ENCODE assay signal across 8 cellular contexts in the genomic region with DNA sequence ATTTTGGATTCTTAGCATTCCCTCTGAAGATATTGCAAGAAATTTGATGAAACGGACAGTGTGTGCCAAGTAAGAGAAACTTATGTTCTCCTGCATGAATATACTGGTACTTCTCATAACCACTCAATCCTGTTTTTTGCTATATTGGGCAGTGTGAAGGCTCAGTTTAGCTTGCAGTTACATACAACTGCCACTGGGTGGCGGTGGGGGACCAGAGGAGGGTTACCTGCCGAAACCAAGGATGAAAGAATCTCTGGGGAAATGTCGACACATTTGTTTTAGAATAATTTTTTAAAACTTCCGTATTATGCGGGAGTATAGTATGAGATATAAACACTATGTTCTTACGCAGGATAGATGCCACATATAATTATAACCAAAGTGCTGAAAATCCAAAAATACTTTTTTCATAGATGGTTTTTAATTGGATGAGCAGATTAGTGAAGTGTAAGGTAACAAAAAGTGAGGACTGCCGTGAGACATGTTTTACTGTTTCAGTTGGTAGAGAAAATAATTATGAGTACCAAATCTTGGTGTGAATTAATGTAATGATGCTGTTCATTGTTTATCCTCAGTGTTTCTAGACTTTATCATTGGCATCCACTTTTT. TPM values are rescaled to one million over a fixed set of nuclear protein-coding genes. Genes with fewer than 3 reads are reported as not detected.
A peak's percentile ranks its signal among the peaks of the same experiment; 100 is the strongest.
DNase-seq lines count a peak whose midpoint lies in the region; ATAC-seq and TF ChIP-seq lines count a peak whose summit lies in the region.

No MANE protein-coding gene starts in this region.

- in situ Hi-C loops in SK-MEL-5 (cut with HindIII; ENCODE audit: low pct_unique_long_range_greater_than_20kb, low sequenced_read_pairs), result no loop called here

- CTCF ChIA-PET in HEK293 (lab: Yijun Ruan, JAX), result interaction anchor here (0.5 to 4.1 kb wide), 30 partner anchors 9 to 1125 kb away, joined by 3 to 30 read pairs (median 3); partner anchors contain the start of genes NCOA7 and TRMT11

- H2AFZ ChIP-seq in MM.1S (ENCODE audit: low read length), result no peak overlapping the region

- H3K4me1 ChIP-seq in HEK293 (ENCODE audit: control insufficient read depth, insufficient read depth, low read length) (peaks cover 21% of the 10 kb centered on the region; the same call in 1 of the 2 replicates), MM.1S (ENCODE audit: low read length) (no peaks in the 10 kb centered on the region), aorta (ENCODE audit: control insufficient read depth in 1 of 2, insufficient read depth in 2 of 2, low read length in 2 of 2) (no peaks in the 10 kb centered on the region)

- no peaks in the 10 kb centered on the region for H3F3A ChIP-seq in MM.1S (ENCODE audit: insufficient read depth, low read length)

- H4K20me1 ChIP-seq in MM.1S (ENCODE audit: insufficient read depth, low read length), result no peaks in the 10 kb centered on the region

- H3K9me2 ChIP-seq in MM.1S (replicated peaks; ENCODE audit: insufficient read depth, low read length), result no peaks in the 10 kb centered on the region

- DNase-seq in GM12864 (ENCODE audit: low read depth), result peak; percentile 19
- peak; percentile 59 for DNase-seq in MM.1S
- peak; percentile 74 for DNase-seq in SK-MEL-5 (ENCODE audit: low read depth, low spot score)
- DNase-seq in activated naive CD4-positive, alpha-beta T cell treated with Interleukin-2 at 50 U/mL for 16 hours, result peak; percentile 65
- peak; percentile 64 for DNase-seq in globus pallidus (ENCODE audit: low spot score)
- peak; percentile 82 for DNase-seq in posterior vena cava (ENCODE audit: low spot score)
- DNase-seq in aorta, result peak; percentile 58 to 83

- no peak overlapping the region for H3K9ac ChIP-seq in MM.1S (ENCODE audit: low read length)

- peaks cover 21% of the 10 kb centered on the region for H3K79me2 ChIP-seq in MM.1S (ENCODE audit: low read length)

- POLR2A ChIA-PET in HEK293 (lab: Yijun Ruan, JAX), result interaction anchor here (1.2 to 2.1 kb wide), 2 partner anchors 9 to 36 kb away, joined by 3 to 17 read pairs; partner anchors contain the start of gene TRMT11

- H3K27me3 ChIP-seq in MM.1S (replicated peaks; ENCODE audit: insufficient read depth, low read length) (no peaks in the 10 kb centered on the region), aorta (ENCODE audit: control insufficient read depth in 1 of 2, insufficient read depth in 2 of 2, low read length in 1 of 2) (no peaks in the 10 kb centered on the region)

- peaks cover 18 to 39% of the 10 kb centered on the region in 2 experiments for H3K36me3 ChIP-seq in HEK293 (ENCODE audit: control insufficient read depth in 2 of 2, insufficient read depth in 1 of 2, low read length in 2 of 2)
- peaks cover 4% of the 10 kb centered on the region; the same call in 1 of the 2 replicates for H3K36me3 ChIP-seq in MM.1S (replicated peaks; ENCODE audit: insufficient read depth, low read length)
- peaks cover 0 to 2% of the 10 kb centered on the region in 2 donors for H3K36me3 ChIP-seq in aorta (ENCODE audit: control insufficient read depth in 1 of 2, insufficient read depth in 2 of 2, low read length in 1 of 2)

- H3K4me3 ChIP-seq in GM12864 (ENCODE audit: low read depth, low read length), result no peak overlapping the region; the same call in 1 of the 2 replicates
- H3K4me3 ChIP-seq in HEK293 (ENCODE audit: low read depth, low read length), result no peak overlapping the region
- 0 out of 2 replicates have a peak overlapping the region, but pooled peaks have one; percentile 17 for H3K4me3 ChIP-seq in MM.1S (ENCODE audit: low read length)
- H3K4me3 ChIP-seq in aorta (ENCODE audit: low read length in 2 of 2), result no peak overlapping the region

- intact Hi-C loops in posterior vena cava (cut with DNase I), result no loop called here
- intact Hi-C loops in aorta (cut with DNase I), result no loop called here

- H3K9me3 ChIP-seq in HEK293 (ENCODE audit: control insufficient read depth, insufficient read depth, low read depth, low read length) (no peaks in the 10 kb centered on the region), MM.1S (replicated peaks; ENCODE audit: insufficient read depth, low read length) (no peaks in the 10 kb centered on the region), aorta (ENCODE audit: control insufficient read depth, low read length) (no peaks in the 10 kb centered on the region)

- peak; percentile 92 for ATAC-seq in aorta (ENCODE audit: low FRiP score)

- 4 to 9% methylated on average over 8 of the region's 8 CpGs for WGBS in aorta, 2 donors

- TF ChIP-seq CTCF in GM12864 (IDR thresholded peaks at IDR 0.05; ENCODE audit: low read depth, low read length, missing control alignments) (peak; percentile 88), HEK293 (tag by site-specific recombination; IDR thresholded peaks at IDR 0.05) (peak; percentile 58), MM.1S (IDR thresholded peaks at IDR 0.05; ENCODE audit: low read length) (peak; percentile 98)

- H3K27ac ChIP-seq in HEK293 (ENCODE audit: extremely low read depth, low read depth, low read length) (no peak overlapping the region), MM.1S (ENCODE audit: low read length) (no peak overlapping the region), aorta (ENCODE audit: low read depth in 1 of 2, low read length in 2 of 2) (no peak overlapping the region)

- peak overlapping the region; percentile 34; the same call in 1 of the 2 replicates for H3K4me2 ChIP-seq in MM.1S (ENCODE audit: low read depth, low read length)

TF ChIP-seq in HEK293, 187 proteins besides CTCF, POLR2A, EP300 and RAD21 (continues in another document):
- peak; percentile 70 for TF ChIP-seq ZEB2 (tag by site-specific recombination; IDR thresholded peaks at IDR 0.05)
- TF ChIP-seq ZNF677 (tag by site-specific recombination; IDR thresholded peaks at IDR 0.05), result no peak
- TF ChIP-seq SP7 (tag by site-specific recombination; IDR thresholded peaks at IDR 0.05), result peak; percentile 28; the same call in 1 of the 2 replicates
- no peak for TF ChIP-seq ZNF138 (tag by site-specific recombination; IDR thresholded peaks at IDR 0.05; ENCODE audit: borderline replicate concordance)
- 0 out of 2 replicates have a peak, but pooled peaks have one; percentile 15 for TF ChIP-seq PRDM10 (tag by site-specific recombination; IDR thresholded peaks at IDR 0.05)
- peak; percentile 43; the same call in 1 of the 2 replicates for TF ChIP-seq ZNF366 (tag by site-specific recombination; conservative IDR thresholded peaks at IDR 0.05)
- TF ChIP-seq ZNF155 (tag by site-specific recombination; IDR thresholded peaks at IDR 0.05), result no peak
- TF ChIP-seq ZNF391 (tag by site-specific recombination; IDR thresholded peaks at IDR 0.05; ENCODE audit: borderline replicate concordance, low read depth), result no peak
- TF ChIP-seq ZNF692 (tag by site-specific recombination; IDR thresholded peaks at IDR 0.05), result no peak
- TF ChIP-seq ZNF423 (tag by site-specific recombination; IDR thresholded peaks at IDR 0.05), result no peak
- peak; percentile 29; the same call in 1 of the 2 replicates for TF ChIP-seq TCF7L2 (IDR thresholded peaks at IDR 0.05; ENCODE audit: borderline replicate concordance, low read depth, low read length)
- no peak for TF ChIP-seq GFI1B (tag by site-specific recombination; IDR thresholded peaks at IDR 0.05)
- peak; percentile 92 for TF ChIP-seq ZNF654 (tag by site-specific recombination; IDR thresholded peaks at IDR 0.05; ENCODE audit: low read depth)

RNA-seq across cellular contexts. Expression of gene TRMT11, which starts 9.7 kb away (rescaled TPM):
- total RNA-seq in SK-MEL-5 (2014; rRNA removed; shearing (Covaris generic)), result 19.4 and 21.1 TPM in 2 replicates
- polyA plus RNA-seq in SK-MEL-5 (2015; cell fraction: cytosol; rRNA removed), result 8.2 and 10.2 TPM in 2 replicates
- 45.5 and 70.6 TPM in 2 replicates for polyA plus RNA-seq in SK-MEL-5 (2015; cell fraction: nucleus; rRNA removed)
- total RNA-seq in posterior vena cava (10 to 100 TPM; 19.8 to 22.4 TPM), aorta (10 to 100 TPM; 30.4 to 34.3 TPM)
- polyA plus RNA-seq in aorta, result 10 to 100 TPM; 13.9 to 23.0 TPM

RNA-seq across cellular contexts. Expression of gene HINT3, which starts 39.5 kb away (rescaled TPM):
- 18.2 and 19.6 TPM in 2 replicates for total RNA-seq in SK-MEL-5 (2014; rRNA removed; shearing (Covaris generic))
- polyA plus RNA-seq in SK-MEL-5 (2015; cell fraction: cytosol; rRNA removed), result 7.2 and 7.4 TPM in 2 replicates
- polyA plus RNA-seq in SK-MEL-5 (2015; cell fraction: nucleus; rRNA removed), result 1.7 and 3.8 TPM in 2 replicates
- total RNA-seq in posterior vena cava (10 to 100 TPM; 22.5 to 28.4 TPM), aorta (10 to 100 TPM; 16.2 to 20.1 TPM)
- polyA plus RNA-seq in aorta, result 10 to 100 TPM; 15.6 to 37.4 TPM

Comparison
In these comparisons a context has a peak if more than half of its experiments do, and no peak if none do; other contexts are left out.
1. DNase-seq: peak in every context shown above with its lines; median percentile 82 in posterior vena cava; 74 in SK-MEL-5; 70 in aorta; 65 in activated naive CD4-positive, alpha-beta T cell treated with Interleukin-2 at 50 U/mL for 16 hours; 64 in globus pallidus; 59 in MM.1S; 19 in GM12864.